ENCODE assay signal across 9 cellular contexts in the genomic region with DNA sequence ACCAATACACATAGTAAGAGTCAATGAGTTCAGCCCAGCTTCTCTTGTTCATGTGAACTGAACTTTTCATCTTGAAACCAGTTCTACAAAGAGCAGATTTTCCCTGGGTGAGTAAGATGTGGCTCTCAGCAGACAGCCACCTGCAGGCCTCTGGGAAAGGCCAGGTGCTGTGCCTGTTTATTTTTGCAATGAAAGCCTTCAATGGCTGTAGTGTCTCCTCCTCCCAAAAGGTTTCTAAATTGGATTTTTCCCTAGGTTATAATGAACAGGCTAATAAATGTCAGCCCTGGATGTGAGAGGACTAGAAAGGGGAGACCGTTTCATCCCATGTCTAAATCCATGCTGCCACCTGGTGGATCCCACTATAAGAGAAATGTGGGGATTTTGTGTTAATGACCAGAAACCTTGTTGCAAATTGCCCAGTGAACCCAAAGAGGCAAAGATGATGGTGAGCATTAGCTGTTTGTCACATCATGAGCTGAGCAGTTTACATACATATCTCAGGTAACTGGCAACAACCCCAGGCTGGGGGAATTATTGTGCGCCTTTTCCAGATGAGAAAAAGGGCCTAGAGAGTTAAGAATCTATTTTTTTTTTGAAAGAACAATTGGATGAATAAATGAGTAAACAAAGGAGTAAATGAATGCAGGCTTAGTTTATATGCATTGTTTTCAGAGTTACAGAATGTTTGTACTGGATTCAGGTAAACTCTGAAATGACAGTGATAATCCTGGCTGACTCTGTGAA. TPM values are rescaled to one million over a fixed set of nuclear protein-coding genes. Genes with fewer than 3 reads are reported as not detected.
DNase-seq lines count a peak whose midpoint lies in the region; ATAC-seq, FAIRE-seq and TF ChIP-seq lines count a peak whose summit lies in the region.
"Had no signal": no experiment of that assay in that cellular context is flagged by ENCODE, and none has a peak within 500 bp of the region (broad histone marks: within the 10 kb centered on the region; RNA-seq: fewer than 3 reads in every experiment).

No MANE protein-coding gene starts in this region.

- ATAC-seq in pancreas: peak in 2 of 4 donors; percentile 12 to 21
- ATAC-seq in HG02678 (IDR thresholded peaks at IDR 0.05; ENCODE audit: unreplicated experiment): no peak
- ATAC-seq: stimulated activated naive CD8-positive, alpha-beta T cell treated with anti-CD3 and anti-CD28 coated beads, Interleukin-15, amount 100 ng/mL, for 72 hours had no signal

- intact Hi-C loops in pancreas (cut with DNase I): loop anchor here in 1 of 3 donors (10.0 kb wide), 2 partner anchors 323 to 523 kb away; a partner anchor contains a TSS

- H3K27me3 ChIP-seq in pancreas: no peaks in the 10 kb centered on the region

- no peaks in the 10 kb centered on the region for H3K36me3 ChIP-seq in pancreas

- FAIRE-seq in pancreas (lab: Jason Lieb, UNC): no peak

- H3K4me1 ChIP-seq in pancreas: peaks cover 11 to 39% (median 20%) of the 10 kb centered on the region in 3 donors

- peak overlapping the region; percentile 100 for H3K27ac ChIP-seq in epithelial cell of prostate
- no peak overlapping the region for H3K27ac ChIP-seq in pancreas

- H3K4me3 ChIP-seq in pancreas: no peak overlapping the region

- H3K9me3 ChIP-seq in pancreas: no peaks in the 10 kb centered on the region

- WGBS in pancreas, 2 donors: 60 to 61% methylated on average over 2 of the region's 2 CpGs

- DNase-seq in 8988T (peak; percentile 50), EH (ENCODE audit: low read depth) (peak; percentile 82), RPMI7951 (ENCODE audit: low read depth) (peak; percentile 68), epithelial cell of prostate (ENCODE audit: low read depth, low spot score) (no peak), pancreas (peak in 1 of 6 donors; percentile 49)
- no peak for DNase-seq in stimulated activated naive CD4-positive, alpha-beta T cell (lab: John Stamatoyannopoulos, UW)

- TF ChIP-seq CTCF in LNCAP (IDR thresholded peaks at IDR 0.05) (peak; percentile 61), pancreas (IDR thresholded peaks at IDR 0.05) (peak in 3 of 4 donors; percentile 10 to 38 (median 30))

RNA-seq across cellular contexts. Expression of a gene that starts 12.7 kb away (rescaled TPM):
- not detected in 2 replicates for total RNA-seq in RPMI7951 (2014; rRNA removed; shearing (Covaris generic))
- under 1 TPM in 2 of 6 donors, not detected in 4; 0.26 to 0.28 TPM for total RNA-seq in pancreas
- under 1 TPM in 1 of 2 donors, not detected in 1; 0.31 TPM for polyA plus RNA-seq in pancreas

RNA-seq across cellular contexts. Expression of a gene that starts 48.3 kb away (rescaled TPM):
- 118 TPM in 2 replicates for total RNA-seq in RPMI7951 (2014; rRNA removed; shearing (Covaris generic))
- 100 to 1,000 TPM; 129 to 495 (median 176) TPM for total RNA-seq in pancreas
- 100 to 1,000 TPM in 1 of 2 donors, 10 to 100 TPM in 1; 44.4 to 179 TPM for polyA plus RNA-seq in pancreas

Comparison
In these comparisons a context has a peak if more than half of its experiments do, and no peak if none do; other contexts are left out.
1. DNase-seq: peak in 8988T (single experiment), EH (single experiment) and RPMI7951 (single experiment); none in epithelial cell of prostate (single experiment) and stimulated activated naive CD4-positive, alpha-beta T cell (0 of 6).